8 cellular contexts compared by ENCODE assay signal in genomic region chr14:103629503-103630121, GRCh38. TPM values are rescaled to one million over a fixed set of nuclear protein-coding genes. Genes with fewer than 3 reads are reported as not detected.
DNase-seq lines count a peak whose midpoint lies in the region; ATAC-seq, FAIRE-seq and TF ChIP-seq lines count a peak whose summit lies in the region.

No MANE protein-coding gene starts in this region.

- TF ChIP-seq RAD21 in HCT116 (IDR thresholded peaks at IDR 0.05; ENCODE audit: low read depth), result no peak

- CTCF ChIA-PET in HCT116 (lab: Charles Lee), result no interaction called here

- H3K4me1 ChIP-seq in HCT116 (ENCODE audit: control insufficient read depth in 1 of 2, insufficient read depth in 2 of 2, low read length in 2 of 2) (peaks cover 25 to 50% of the 10 kb centered on the region in 2 experiments), cardiac muscle cell (ENCODE audit: low read depth) (peaks cover 15% of the 10 kb centered on the region), pancreas (peaks cover 0 to 8% (median 0%) of the 10 kb centered on the region in 3 donors)

- FAIRE-seq in pancreas (lab: Jason Lieb, UNC), result no peak

- H3K27me3 Mint-ChIP-seq in activated naive CD4-positive, alpha-beta T cell treated with anti-CD3 and anti-CD28 coated beads, Interleukin-2, amount 50 U/mL, for 24 hours, result no peaks in the 10 kb centered on the region

- DNase-seq in HCT116 (ENCODE audit: low read depth, low spot score) (no peak), NCI-H774 (lab: John Stamatoyannopoulos, UW) (peak; percentile 15), cardiac muscle cell (ENCODE audit: low read depth in 1 of 2, low spot score in 1 of 2) (peak; percentile 11 to 54), pancreas (peak; percentile 30 to 85 (median 53)), NCI-H526 treated with DMSO at 0.1 percent for 48 hours (lab: John Stamatoyannopoulos, UW) (no peak)

- peaks cover 14% of the 10 kb centered on the region; the same call in 1 of the 2 replicates for H4K20me1 ChIP-seq in HCT116 (ENCODE audit: insufficient read depth)

- no peak for TF ChIP-seq POLR2A in HCT116 (IDR thresholded peaks at IDR 0.05; ENCODE audit: borderline replicate concordance, extremely low read depth, insufficient read depth, insufficient read length)

- intact Hi-C loops in HCT116 (cut with micrococcal nuclease) (no loop called here), pancreas (cut with DNase I) (no loop called here)

- TF ChIP-seq CTCF in GM12875 (IDR thresholded peaks at IDR 0.05; ENCODE audit: borderline replicate concordance, insufficient read depth, low read depth, low read length) (no peak), HCT116 (IDR thresholded peaks at IDR 0.05 in 2 of 3, conservative IDR thresholded peaks at IDR 0.05 in 1 of 3; ENCODE audit: borderline replicate concordance in 1 of 3, insufficient read depth in 1 of 3, low read depth in 2 of 3, low read length in 2 of 3) (no peak), cardiac muscle cell (IDR thresholded peaks at IDR 0.05; ENCODE audit: low read depth, low read length) (no peak), pancreas (IDR thresholded peaks at IDR 0.05) (no peak)

- H3K27ac Mint-ChIP-seq in activated naive CD4-positive, alpha-beta T cell treated with anti-CD3 and anti-CD28 coated beads, Interleukin-2, amount 50 U/mL, for 24 hours, result peak overlapping the region; percentile 79

- H3K4me3 Mint-ChIP-seq in activated naive CD4-positive, alpha-beta T cell treated with anti-CD3 and anti-CD28 coated beads, Interleukin-2, amount 50 U/mL, for 24 hours, result peak overlapping the region; percentile 90

- no peaks in the 10 kb centered on the region for H3K9me2 ChIP-seq in HCT116 (ENCODE audit: insufficient read depth)

- H3K36me3 ChIP-seq in HCT116 (ENCODE audit: control insufficient read depth in 1 of 2, insufficient read depth in 2 of 2, low read length in 2 of 2), result no peaks in the 10 kb centered on the region; a peak in 1 of 4 replicates
- H3K36me3 ChIP-seq in cardiac muscle cell, result no peaks in the 10 kb centered on the region
- H3K36me3 ChIP-seq in pancreas, result no peaks in the 10 kb centered on the region

- H3K27ac ChIP-seq in HCT116 (ENCODE audit: low read depth, low read length) (peak overlapping the region; percentile 85), cardiac muscle cell (peak overlapping the region; percentile 95), pancreas (peak overlapping the region; percentile 93 to 95 (median 94))

- BruUV-seq in HCT116 (replicated peaks; lab: Mats Ljungman, UMichigan), result no TSS peak

- H3K9me3 ChIP-seq in HCT116 (ENCODE audit: control insufficient read depth in 1 of 2, insufficient read depth in 1 of 2, low read depth in 1 of 2, low read length in 2 of 2) (no peaks in the 10 kb centered on the region), cardiac muscle cell (ENCODE audit: low read depth) (no peaks in the 10 kb centered on the region), pancreas (no peaks in the 10 kb centered on the region)

- peaks cover 41% of the 10 kb centered on the region for H3K4me1 Mint-ChIP-seq in activated naive CD4-positive, alpha-beta T cell treated with anti-CD3 and anti-CD28 coated beads, Interleukin-2, amount 50 U/mL, for 24 hours

- POLR2A ChIA-PET in HCT116 (lab: Charles Lee), result no interaction called here

- H3K27me3 ChIP-seq in HCT116 (ENCODE audit: insufficient read depth, low read length) (no peaks in the 10 kb centered on the region), cardiac muscle cell (no peaks in the 10 kb centered on the region), pancreas (no peaks in the 10 kb centered on the region)

- peak overlapping the region; percentile 84 for H3K4me3 ChIP-seq in GM12875 (ENCODE audit: low read depth, low read length)
- H3K4me3 ChIP-seq in HCT116 (replicated peaks in 1 of 2; ENCODE audit: low read depth in 1 of 2, low read length in 2 of 2), result peak overlapping the region; percentile 53 to 67
- H3K4me3 ChIP-seq in cardiac muscle cell, result peak overlapping the region; percentile 93
- peak overlapping the region; percentile 92 to 100 (median 98) for H3K4me3 ChIP-seq in pancreas

- peak overlapping the region; percentile 99 for H3K4me2 ChIP-seq in HCT116 (ENCODE audit: low read length)

- H3K9me3 Mint-ChIP-seq in activated naive CD4-positive, alpha-beta T cell treated with anti-CD3 and anti-CD28 coated beads, Interleukin-2, amount 50 U/mL, for 24 hours, result no peaks in the 10 kb centered on the region

- H3K9ac ChIP-seq in HCT116 (ENCODE audit: low read length), result peak overlapping the region; percentile 95

- H2AFZ ChIP-seq in HCT116 (ENCODE audit: low read depth, low read length, poor library complexity, severe bottlenecking), result no peak overlapping the region

- RAD21 ChIA-PET in HCT116 (lab: Charles Lee; ENCODE audit: low non-redundant PET in 1 of 2, low total read pairs in 2 of 2, uncharacterized antibody in 2 of 2, unreplicated experiment in 2 of 2), result no interaction called here

- peaks cover 2% of the 10 kb centered on the region for H3K36me3 Mint-ChIP-seq in activated naive CD4-positive, alpha-beta T cell treated with anti-CD3 and anti-CD28 coated beads, Interleukin-2, amount 50 U/mL, for 24 hours

- peak; percentile 49 for ATAC-seq in HCT116
- peak; percentile 43 to 63 (median 49) for ATAC-seq in pancreas
- no peak for ATAC-seq in HG03565 (IDR thresholded peaks at IDR 0.05; ENCODE audit: unreplicated experiment)

- H3K79me2 ChIP-seq in HCT116 (ENCODE audit: insufficient read depth, low read length), result peaks cover 56% of the 10 kb centered on the region

- 0 to 1% methylated on average over 26 to 71 of the region's 71 CpGs for WGBS in pancreas, 2 donors

TF ChIP-seq in HCT116, 20 proteins besides CTCF, POLR2A, EP300 and RAD21 (continues in another document):
- TF ChIP-seq EGR1 (IDR thresholded peaks at IDR 0.05; ENCODE audit: low read depth), result no peak
- no peak for TF ChIP-seq SRF (IDR thresholded peaks at IDR 0.05; ENCODE audit: low read depth)
- TF ChIP-seq EZH2phosphoT487 (IDR thresholded peaks at IDR 0.05; ENCODE audit: borderline replicate concordance), result no peak
- no peak for TF ChIP-seq POLR2AphosphoS5 (IDR thresholded peaks at IDR 0.05; ENCODE audit: low read depth, low read length)
- TF ChIP-seq SP1 (IDR thresholded peaks at IDR 0.05; ENCODE audit: low read depth), result no peak
- TF ChIP-seq SIN3A (IDR thresholded peaks at IDR 0.05; ENCODE audit: low read depth), result no peak
- TF ChIP-seq, protein P1, sequence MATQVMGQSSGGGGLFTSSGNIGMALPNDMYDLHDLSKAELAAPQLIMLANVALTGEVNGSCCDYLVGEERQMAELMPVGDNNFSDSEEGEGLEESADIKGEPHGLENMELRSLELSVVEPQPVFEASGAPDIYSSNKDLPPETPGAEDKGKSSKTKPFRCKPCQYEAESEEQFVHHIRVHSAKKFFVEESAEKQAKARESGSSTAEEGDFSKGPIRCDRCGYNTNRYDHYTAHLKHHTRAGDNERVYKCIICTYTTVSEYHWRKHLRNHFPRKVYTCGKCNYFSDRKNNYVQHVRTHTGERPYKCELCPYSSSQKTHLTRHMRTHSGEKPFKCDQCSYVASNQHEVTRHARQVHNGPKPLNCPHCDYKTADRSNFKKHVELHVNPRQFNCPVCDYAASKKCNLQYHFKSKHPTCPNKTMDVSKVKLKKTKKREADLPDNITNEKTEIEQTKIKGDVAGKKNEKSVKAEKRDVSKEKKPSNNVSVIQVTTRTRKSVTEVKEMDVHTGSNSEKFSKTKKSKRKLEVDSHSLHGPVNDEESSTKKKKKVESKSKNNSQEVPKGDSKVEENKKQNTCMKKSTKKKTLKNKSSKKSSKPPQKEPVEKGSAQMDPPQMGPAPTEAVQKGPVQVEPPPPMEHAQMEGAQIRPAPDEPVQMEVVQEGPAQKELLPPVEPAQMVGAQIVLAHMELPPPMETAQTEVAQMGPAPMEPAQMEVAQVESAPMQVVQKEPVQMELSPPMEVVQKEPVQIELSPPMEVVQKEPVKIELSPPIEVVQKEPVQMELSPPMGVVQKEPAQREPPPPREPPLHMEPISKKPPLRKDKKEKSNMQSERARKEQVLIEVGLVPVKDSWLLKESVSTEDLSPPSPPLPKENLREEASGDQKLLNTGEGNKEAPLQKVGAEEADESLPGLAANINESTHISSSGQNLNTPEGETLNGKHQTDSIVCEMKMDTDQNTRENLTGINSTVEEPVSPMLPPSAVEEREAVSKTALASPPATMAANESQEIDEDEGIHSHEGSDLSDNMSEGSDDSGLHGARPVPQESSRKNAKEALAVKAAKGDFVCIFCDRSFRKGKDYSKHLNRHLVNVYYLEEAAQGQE (IDR thresholded peaks at IDR 0.05; ENCODE audit: low read depth), result no peak
- TF ChIP-seq CEBPB (IDR thresholded peaks at IDR 0.05; ENCODE audit: low read depth), result no peak
- TF ChIP-seq ZFX (IDR thresholded peaks at IDR 0.05), result no peak
- no peak for TF ChIP-seq FOSL1 (IDR thresholded peaks at IDR 0.05; ENCODE audit: low read depth)
- no peak for TF ChIP-seq ELF1 (IDR thresholded peaks at IDR 0.05; ENCODE audit: borderline replicate concordance, low read depth)
- no peak for TF ChIP-seq CBX3 (IDR thresholded peaks at IDR 0.05; ENCODE audit: low read depth)
- no peak for TF ChIP-seq YY1 (IDR thresholded peaks at IDR 0.05; ENCODE audit: extremely low read depth, insufficient replicate concordance, low read depth, low read length)
- TF ChIP-seq ATF3 (IDR thresholded peaks at IDR 0.05), result no peak
- TF ChIP-seq, protein P2, sequence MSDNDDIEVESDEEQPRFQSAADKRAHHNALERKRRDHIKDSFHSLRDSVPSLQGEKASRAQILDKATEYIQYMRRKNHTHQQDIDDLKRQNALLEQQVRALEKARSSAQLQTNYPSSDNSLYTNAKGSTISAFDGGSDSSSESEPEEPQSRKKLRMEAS (IDR thresholded peaks at IDR 0.05), result no peak
- TF ChIP-seq ZNF274 (IDR thresholded peaks at IDR 0.05; ENCODE audit: low read depth, low read length), result no peak
- TF ChIP-seq TCF7L2 (IDR thresholded peaks at IDR 0.05; ENCODE audit: borderline replicate concordance, extremely low read depth, insufficient read depth, insufficient read length), result no peak

RNA-seq across cellular contexts. Expression of gene KLC1, which starts 0.6 kb away (rescaled TPM):
- total RNA-seq in HCT116 (2021; ENCODE audit: unreplicated experiment), result 121 TPM
- 77.0 and 78.9 TPM in 2 replicates for polyA plus RNA-seq in HCT116 (2012)
- 252 and 365 TPM in 2 replicates for total RNA-seq in cardiac muscle cell
- 167 and 190 TPM in 2 replicates for polyA plus RNA-seq in cardiac muscle cell
- total RNA-seq in pancreas, result 10 to 100 TPM; 36.1 to 81.0 (median 49.1) TPM
- 10 to 100 TPM; 79.6 to 91.0 TPM for polyA plus RNA-seq in pancreas

Comparison
In these comparisons a context has a peak if more than half of its experiments do, and no peak if none do; other contexts are left out.
1. DNase-seq: peak in NCI-H774 (single experiment), cardiac muscle cell (2 of 2) and pancreas (6 of 6); none in HCT116 (single experiment) and NCI-H526 treated with DMSO at 0.1 percent for 48 hours (single experiment).
2. Peak in every context shown above with its lines, with median percentiles within 50 percentile points of each other: H3K4me3 ChIP-seq and H3K27ac ChIP-seq.